ENCODE assay signal across 8 cellular contexts in genomic region chr2:109558076-109558882, GRCh38. TPM values are rescaled to one million over a fixed set of nuclear protein-coding genes. Genes with fewer than 3 reads are reported as not detected.
DNase-seq lines count a peak whose midpoint lies in the region; ATAC-seq, FAIRE-seq and TF ChIP-seq lines count a peak whose summit lies in the region.

No MANE protein-coding gene starts in this region.

- H3K27me3 ChIP-seq in BJ (ENCODE audit: control insufficient read depth, insufficient read depth, low read length) = no peaks in the 10 kb centered on the region
- H3K27me3 ChIP-seq in astrocyte (ENCODE audit: insufficient read depth, low read length) = no peaks in the 10 kb centered on the region
- no peaks in the 10 kb centered on the region for H3K27me3 ChIP-seq in left lung

- peak; percentile 74 for DNase-seq in BJ (ENCODE audit: low read depth)
- peak; percentile 84 for DNase-seq in astrocyte (ENCODE audit: low read depth)
- no peak for DNase-seq in left lung
- DNase-seq in head of caudate nucleus = no peak

- H3K27me3 Mint-ChIP-seq in astrocyte (ENCODE audit: low read depth, unreplicated experiment) = no peaks in the 10 kb centered on the region

- TF ChIP-seq EP300 in Ishikawa (IDR thresholded peaks at IDR 0.05; ENCODE audit: borderline replicate concordance) = no peak

- H3K36me3 ChIP-seq in BJ (ENCODE audit: control insufficient read depth, insufficient read depth, low read length) (no peaks in the 10 kb centered on the region), astrocyte (ENCODE audit: insufficient read depth, low read length) (peaks cover 7% of the 10 kb centered on the region), left lung (peaks cover 0 to 4% of the 10 kb centered on the region in 2 donors)

- TF ChIP-seq RAD21 in Ishikawa (IDR thresholded peaks at IDR 0.05; ENCODE audit: low read depth) = no peak

- no peak overlapping the region for H3K27ac Mint-ChIP-seq in astrocyte (ENCODE audit: unreplicated experiment)

- H3K9me3 Mint-ChIP-seq in astrocyte (ENCODE audit: unreplicated experiment) = no peaks in the 10 kb centered on the region

- peaks cover 16% of the 10 kb centered on the region for H3K36me3 Mint-ChIP-seq in astrocyte (ENCODE audit: low read depth, unreplicated experiment)

- CTCF ChIA-PET in BJ (lab: Yijun Ruan, JAX) = interaction anchor here (0.5 to 1.2 kb wide), 2 partner anchors 12 to 13 kb away, joined by 3 to 4 read pairs; no protein-coding TSS in a partner anchor

- H3K9me3 ChIP-seq in astrocyte (ENCODE audit: insufficient read depth, low read depth, low read length) (no peaks in the 10 kb centered on the region), left lung (no peaks in the 10 kb centered on the region)

- POLR2A ChIA-PET in BJ (lab: Charles Lee) = no interaction called here

- no peak for FAIRE-seq in astrocyte (lab: Jason Lieb, UNC)

- H3K4me3 Mint-ChIP-seq in astrocyte (ENCODE audit: unreplicated experiment) = no peak overlapping the region

- no peak overlapping the region for H3K9ac ChIP-seq in astrocyte (ENCODE audit: low read length)

- peak overlapping the region; percentile 63 for H3K27ac ChIP-seq in astrocyte (ENCODE audit: low read depth, low read length)
- peak overlapping the region in 1 of 2 donors; percentile 41 for H3K27ac ChIP-seq in left lung

- no peak overlapping the region for H3K4me2 ChIP-seq in astrocyte (ENCODE audit: low read length)

- peaks cover 5% of the 10 kb centered on the region for H3K79me2 ChIP-seq in astrocyte (ENCODE audit: insufficient read depth, low read length)

- H3K4me1 ChIP-seq in astrocyte (ENCODE audit: insufficient read depth, low read length) = peaks cover 10% of the 10 kb centered on the region
- no peaks in the 10 kb centered on the region for H3K4me1 ChIP-seq in left lung

- peaks cover 17% of the 10 kb centered on the region for H3K4me1 Mint-ChIP-seq in astrocyte (ENCODE audit: low read depth, unreplicated experiment)

- no peaks in the 10 kb centered on the region for H4K20me1 ChIP-seq in astrocyte (ENCODE audit: insufficient read depth, low read length)

- intact Hi-C loops in left lung (cut with DNase I) = no loop called here
- intact Hi-C loops in head of caudate nucleus (cut with DNase I) = no loop called here

- no peak for TF ChIP-seq CTCF in BJ (IDR thresholded peaks at IDR 0.05; ENCODE audit: insufficient read depth, low read depth, low read length)
- no peak for TF ChIP-seq CTCF in astrocyte (IDR thresholded peaks at IDR 0.05; ENCODE audit: insufficient read depth, low read depth, low read length)
- no peak for TF ChIP-seq CTCF in left lung (IDR thresholded peaks at IDR 0.05)

- no peak overlapping the region for H2AFZ ChIP-seq in astrocyte (ENCODE audit: low read depth, low read length)

- H3K4me3 ChIP-seq in BJ (ENCODE audit: low read depth, low read length) = no peak overlapping the region
- no peak overlapping the region for H3K4me3 ChIP-seq in astrocyte (ENCODE audit: insufficient read depth, low read depth, low read length)
- H3K4me3 ChIP-seq in left lung = no peak overlapping the region

- ATAC-seq in left lung (peak; percentile 83), GM21526 (IDR thresholded peaks at IDR 0.05; ENCODE audit: low FRiP score, unreplicated experiment) (no peak), HG02571 (IDR thresholded peaks at IDR 0.05; ENCODE audit: unreplicated experiment) (no peak), HG03097 (IDR thresholded peaks at IDR 0.05; ENCODE audit: low FRiP score, unreplicated experiment) (no peak)

TF ChIP-seq in Ishikawa, 13 proteins besides CTCF, POLR2A, EP300 and RAD21:
- TF ChIP-seq CEBPB (IDR thresholded peaks at IDR 0.05) (peak; percentile 44), YY1 (IDR thresholded peaks at IDR 0.05; ENCODE audit: low read depth) (no peak)
TF ChIP-seq in Ishikawa: peak in this region for 1.

RNA-seq across cellular contexts. Expression of gene SEPTIN10, which starts 55.5 kb away (rescaled TPM):
- 68.8 and 93.2 TPM in 2 replicates for polyA plus RNA-seq in BJ (2011; rRNA removed)
- 32.9 and 51.9 TPM in 2 replicates for polyA minus RNA-seq in BJ (2011; rRNA and poly(A)+ RNA removed)
- 76.3 and 90.8 TPM in 2 replicates for total RNA-seq in astrocyte
- total RNA-seq in left lung = 10 to 100 TPM; 66.6 to 73.8 TPM

RNA-seq across cellular contexts. Expression of gene SOWAHC, which starts 55.9 kb away (rescaled TPM):
- polyA plus RNA-seq in BJ (2011; rRNA removed) = 5.2 and 9.1 TPM in 2 replicates
- polyA minus RNA-seq in BJ (2011; rRNA and poly(A)+ RNA removed) = 5.3 and 5.6 TPM in 2 replicates
- 14.1 and 16.5 TPM in 2 replicates for total RNA-seq in astrocyte
- total RNA-seq in left lung = 10 to 100 TPM; 11.2 to 12.6 TPM

Comparison
In these comparisons a context has a peak if more than half of its experiments do, and no peak if none do; other contexts are left out.
1. DNase-seq: peak in BJ (single experiment) and astrocyte (single experiment); none in left lung (0 of 2) and head of caudate nucleus (0 of 42).